ENCODE assay signal across 9 cellular contexts in the genomic region with DNA sequence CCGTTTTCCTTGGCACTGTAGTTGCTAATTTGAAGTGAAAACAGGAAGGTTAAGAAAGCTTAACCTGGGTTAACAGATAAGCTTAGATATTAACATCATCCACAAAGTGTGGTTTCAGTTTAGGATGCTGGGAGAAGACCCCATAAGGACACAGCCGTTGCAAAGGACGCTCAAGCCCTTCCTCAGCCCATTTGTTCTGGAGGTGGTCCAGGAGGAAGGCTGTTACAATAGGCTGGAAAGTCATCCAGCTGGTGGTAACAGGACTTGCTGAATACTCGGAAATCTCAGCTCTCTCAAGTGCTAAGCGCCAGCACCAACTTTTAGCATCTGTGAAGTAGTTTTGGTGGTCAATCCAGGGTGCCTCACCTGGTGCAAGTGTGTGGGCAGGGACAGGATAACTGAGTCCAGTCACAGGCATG. TPM values are rescaled to one million over a fixed set of nuclear protein-coding genes. Genes with fewer than 3 reads are reported as not detected.
DNase-seq lines count a peak whose midpoint lies in the region; ATAC-seq and TF ChIP-seq lines count a peak whose summit lies in the region.
"Had no signal": no experiment of that assay in that cellular context is flagged by ENCODE, and none has a peak within 500 bp of the region (broad histone marks: within the 10 kb centered on the region; RNA-seq: fewer than 3 reads in every experiment).

No MANE protein-coding gene starts in this region.

- no peak overlapping the region for H2BK15ac ChIP-seq in mesenchymal stem cell (ENCODE audit: low read depth, poor library complexity, severe bottlenecking)

- H3K27me3 ChIP-seq in BLaER1 (no peaks in the 10 kb centered on the region), HCT116 (ENCODE audit: insufficient read depth, low read length) (no peaks in the 10 kb centered on the region), mesenchymal stem cell (ENCODE audit: control insufficient read depth in 1 of 2, insufficient read depth in 1 of 2, low read length in 2 of 2) (peaks cover 0 to 4% of the 10 kb centered on the region in 2 experiments)

- peak; percentile 19 for ATAC-seq in HCT116

- H2BK5ac ChIP-seq in mesenchymal stem cell (ENCODE audit: low read depth, low read length, poor library complexity, severe bottlenecking) = peak overlapping the region; percentile 31

- peak overlapping the region; percentile 42 for H3K27ac Mint-ChIP-seq in MCF 10A (ENCODE audit: low read depth, unreplicated experiment)
- H3K27ac Mint-ChIP-seq: IgD-negative memory B cell had no signal

- H3K4ac ChIP-seq in mesenchymal stem cell (ENCODE audit: low read depth in 1 of 2, low read length in 2 of 2) = no peak overlapping the region

- peaks cover 44% of the 10 kb centered on the region for H3K79me2 ChIP-seq in HCT116 (ENCODE audit: insufficient read depth, low read length)

- H3K4me3 Mint-ChIP-seq in MCF 10A (ENCODE audit: unreplicated experiment) = no peak overlapping the region

- TF ChIP-seq POLR2A in HCT116 (IDR thresholded peaks at IDR 0.05; ENCODE audit: borderline replicate concordance, extremely low read depth, insufficient read depth, insufficient read length) = no peak

- no peaks in the 10 kb centered on the region; the same call in 1 of the 2 replicates for H3K36me3 ChIP-seq in BLaER1
- H3K36me3 ChIP-seq in HCT116 (ENCODE audit: control insufficient read depth in 1 of 2, insufficient read depth in 2 of 2, low read length in 2 of 2) = no peaks in the 10 kb centered on the region
- no peaks in the 10 kb centered on the region for H3K36me3 ChIP-seq in mesenchymal stem cell (ENCODE audit: control insufficient read depth in 1 of 2, insufficient read depth in 2 of 2, low read depth in 1 of 2, low read length in 2 of 2)

- H2AFZ ChIP-seq in HCT116 (ENCODE audit: low read depth, low read length, poor library complexity, severe bottlenecking) = no peak overlapping the region
- H2AFZ ChIP-seq in mesenchymal stem cell (ENCODE audit: low read depth, low read length) = no peak overlapping the region

- TF ChIP-seq CTCF in HCT116 (IDR thresholded peaks at IDR 0.05 in 2 of 3, conservative IDR thresholded peaks at IDR 0.05 in 1 of 3; ENCODE audit: borderline replicate concordance in 1 of 3, insufficient read depth in 1 of 3, low read depth in 2 of 3, low read length in 2 of 3) (no peak), MCF 10A (IDR thresholded peaks at IDR 0.05; ENCODE audit: unreplicated experiment) (no peak)

- no peak overlapping the region for H3K23ac ChIP-seq in mesenchymal stem cell (ENCODE audit: low read length in 2 of 2)

- H3K27me3 Mint-ChIP-seq in MCF 10A (ENCODE audit: insufficient read depth, unreplicated experiment) = peaks cover 25% of the 10 kb centered on the region
- H3K27me3 Mint-ChIP-seq: IgD-negative memory B cell had no signal

- H3K4me2 ChIP-seq in BLaER1 = peak overlapping the region; percentile 77
- peak overlapping the region; percentile 82 for H3K4me2 ChIP-seq in HCT116 (ENCODE audit: low read length)
- peak overlapping the region; percentile 16 for H3K4me2 ChIP-seq in mesenchymal stem cell (ENCODE audit: low read length, poor library complexity, severe bottlenecking)

- H3K4me1 ChIP-seq in BLaER1 = peaks cover 77% of the 10 kb centered on the region
- peaks cover 63 to 82% of the 10 kb centered on the region in 2 experiments for H3K4me1 ChIP-seq in HCT116 (ENCODE audit: control insufficient read depth in 1 of 2, insufficient read depth in 2 of 2, low read length in 2 of 2)
- peaks cover 5% of the 10 kb centered on the region for H3K4me1 ChIP-seq in mesenchymal stem cell (ENCODE audit: control insufficient read depth, insufficient read depth, low read depth, low read length)

- H3K9ac ChIP-seq in BLaER1 = peak overlapping the region; percentile 54; the same call in 1 of the 2 replicates
- H3K9ac ChIP-seq in HCT116 (ENCODE audit: low read length) = peak overlapping the region; percentile 48
- H3K9ac ChIP-seq in mesenchymal stem cell (ENCODE audit: low read length) = peak overlapping the region; percentile 55

- BruUV-seq in HCT116 (replicated peaks; lab: Mats Ljungman, UMichigan) (no TSS peak), MCF 10A (replicated peaks; lab: Mats Ljungman, UMichigan) (no TSS peak)

- peak overlapping the region; percentile 48 to 62 for H3K18ac ChIP-seq in mesenchymal stem cell (ENCODE audit: low read depth in 1 of 2, low read length in 2 of 2)

- no peaks in the 10 kb centered on the region for H3K9me2 ChIP-seq in HCT116 (ENCODE audit: insufficient read depth)

- peak overlapping the region in 1 of 2 experiments; percentile 42 for H2BK12ac ChIP-seq in mesenchymal stem cell (ENCODE audit: low read length in 2 of 2)

- H2BK120ac ChIP-seq in mesenchymal stem cell (ENCODE audit: low read depth, low read length) = no peak overlapping the region

- no peaks in the 10 kb centered on the region for H3K36me3 Mint-ChIP-seq in MCF 10A (ENCODE audit: insufficient read depth, unreplicated experiment)
- H3K36me3 Mint-ChIP-seq: IgD-negative memory B cell had no signal

- RAD21 ChIA-PET in HCT116 (lab: Charles Lee; ENCODE audit: low non-redundant PET in 1 of 2, low total read pairs in 2 of 2, uncharacterized antibody in 2 of 2, unreplicated experiment in 2 of 2) = no interaction called here

- CTCF ChIA-PET in HCT116 (lab: Charles Lee) = interaction anchor here (0.8 kb wide), 1 partner anchor 66 kb away, joined by 3 read pairs; no protein-coding TSS in a partner anchor
- CTCF ChIA-PET in MCF 10A (lab: Yijun Ruan, JAX) = interaction anchor here (0.6 kb wide), 2 partner anchors 10 to 33 kb away, joined by 3 read pairs; no protein-coding TSS in a partner anchor

- H2AK5ac ChIP-seq in mesenchymal stem cell (ENCODE audit: low read length, severe bottlenecking) = peak overlapping the region; percentile 44

- POLR2A ChIA-PET in HCT116 (lab: Charles Lee) = no interaction called here
- POLR2A ChIA-PET in MCF 10A (lab: Yijun Ruan, JAX) = interaction anchor here (0.6 to 0.7 kb wide), 2 partner anchors 40 to 252 kb away, joined by 3 to 5 read pairs; no protein-coding TSS in a partner anchor

- no peaks in the 10 kb centered on the region for H4K20me1 ChIP-seq in BLaER1
- no peaks in the 10 kb centered on the region for H4K20me1 ChIP-seq in HCT116 (ENCODE audit: insufficient read depth)

- H3K4me1 Mint-ChIP-seq in MCF 10A (ENCODE audit: insufficient read depth, unreplicated experiment) = peaks cover 14% of the 10 kb centered on the region

- H3K14ac ChIP-seq in mesenchymal stem cell (ENCODE audit: low read length in 2 of 2) = no peak overlapping the region

- 28% methylated on average over 4 of the region's 5 CpGs for WGBS in mesenchymal stem cell

- intact Hi-C loops in HCT116 (cut with micrococcal nuclease) = no loop called here
- intact Hi-C loops in MCF 10A (cut with micrococcal nuclease) = loop anchor here (10.0 kb wide), 1 partner anchor 143 kb away; no protein-coding TSS in a partner anchor

- H3K9me3 ChIP-seq in BLaER1 (peaks cover 7% of the 10 kb centered on the region), HCT116 (ENCODE audit: control insufficient read depth in 1 of 2, insufficient read depth in 1 of 2, low read depth in 1 of 2, low read length in 2 of 2) (no peaks in the 10 kb centered on the region), mesenchymal stem cell (ENCODE audit: control insufficient read depth, low read length) (no peaks in the 10 kb centered on the region)

- no peaks in the 10 kb centered on the region for H3K9me3 Mint-ChIP-seq in MCF 10A (ENCODE audit: unreplicated experiment)
- H3K9me3 Mint-ChIP-seq: IgD-negative memory B cell had no signal

- no peak for DNase-seq in HCT116 (ENCODE audit: low read depth, low spot score)
- DNase-seq in MCF 10A (ENCODE audit: unreplicated experiment) = peak; percentile 23
- peak; percentile 13 for DNase-seq in mesenchymal stem cell
- DNase-seq in T1000 (lab: John Stamatoyannopoulos, UW) = no peak
- no peak for DNase-seq in NCI-H1930 (lab: John Stamatoyannopoulos, UW)
- DNase-seq in NCI-H2227 (lab: John Stamatoyannopoulos, UW; ENCODE audit: unreplicated experiment) = no peak
- no peak for DNase-seq in GF-D8 (lab: John Stamatoyannopoulos, UW)

- H3K4me3 ChIP-seq in BLaER1 (peak overlapping the region; percentile 36; the same call in 1 of the 2 replicates), HCT116 (replicated peaks in 1 of 2; ENCODE audit: low read depth in 1 of 2, low read length in 2 of 2) (peak overlapping the region; percentile 19 to 49), mesenchymal stem cell (ENCODE audit: insufficient read depth in 1 of 2, low read depth in 1 of 2, low read length in 2 of 2) (peak overlapping the region in 1 of 2 experiments; percentile 16)

- peak overlapping the region; percentile 77 for H4K8ac ChIP-seq in mesenchymal stem cell (ENCODE audit: low read length)

- H3K27ac ChIP-seq in BLaER1 (peak overlapping the region; percentile 52), HCT116 (ENCODE audit: low read depth, low read length) (peak overlapping the region; percentile 82), mesenchymal stem cell (ENCODE audit: low read length, poor library complexity, severe bottlenecking) (peak overlapping the region; percentile 93)

- H3K79me1 ChIP-seq in mesenchymal stem cell (replicated peaks; ENCODE audit: low read length, poor library complexity, severe bottlenecking) = peaks cover 3% of the 10 kb centered on the region

- no peak overlapping the region for H4K91ac ChIP-seq in mesenchymal stem cell (ENCODE audit: low read length)

- no peak for TF ChIP-seq RAD21 in HCT116 (IDR thresholded peaks at IDR 0.05; ENCODE audit: low read depth)

TF ChIP-seq in HCT116, 20 proteins besides CTCF, POLR2A, EP300 and RAD21 (continues in another document):
- TF ChIP-seq TCF7L2 (IDR thresholded peaks at IDR 0.05; ENCODE audit: borderline replicate concordance, extremely low read depth, insufficient read depth, insufficient read length) (no peak), FOSL1 (IDR thresholded peaks at IDR 0.05; ENCODE audit: low read depth) (no peak)
- TF ChIP-seq, protein P1, sequence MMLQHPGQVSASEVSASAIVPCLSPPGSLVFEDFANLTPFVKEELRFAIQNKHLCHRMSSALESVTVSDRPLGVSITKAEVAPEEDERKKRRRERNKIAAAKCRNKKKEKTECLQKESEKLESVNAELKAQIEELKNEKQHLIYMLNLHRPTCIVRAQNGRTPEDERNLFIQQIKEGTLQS (IDR thresholded peaks at IDR 0.05) = no peak

RNA-seq across cellular contexts. Expression of a gene that starts 14.2 kb away (rescaled TPM):
- total RNA-seq in HCT116 (2021; ENCODE audit: unreplicated experiment) (7.7 TPM), MCF 10A (2022) (1.2 and 1.6 TPM in 2 replicates)
- polyA plus RNA-seq in HCT116 (2012) = 4.3 and 4.5 TPM in 2 replicates
- 3.1 TPM for polyA plus RNA-seq in mesenchymal stem cell (2013, experiment 1 of 2)
- 3.4 TPM for polyA plus RNA-seq in mesenchymal stem cell (2013, experiment 2 of 2)

RNA-seq across cellular contexts. Expression of a gene that starts 42.5 kb away (rescaled TPM):
- 5.2 TPM for total RNA-seq in HCT116 (2021; ENCODE audit: unreplicated experiment)
- polyA plus RNA-seq in HCT116 (2012) = 4.0 TPM in 2 replicates
- total RNA-seq in MCF 10A (2022) = 7.2 and 9.7 TPM in 2 replicates
- polyA plus RNA-seq in mesenchymal stem cell (2013, experiment 1 of 2) = 1.7 TPM
- 1.9 TPM for polyA plus RNA-seq in mesenchymal stem cell (2013, experiment 2 of 2)

Comparison
In these comparisons a context has a peak if more than half of its experiments do, and no peak if none do; other contexts are left out.
1. H3K4me2 ChIP-seq: peak in every context shown above with its lines; median percentile 82 in HCT116; 77 in BLaER1; 16 in mesenchymal stem cell.
2. DNase-seq: peak in MCF 10A (single experiment) and mesenchymal stem cell (single experiment); none in HCT116 (single experiment), T1000 (single experiment), NCI-H1930 (0 of 2), NCI-H2227 (single experiment) and GF-D8 (single experiment).
3. Peak in every context shown above with its lines, with median percentiles within 50 percentile points of each other: H3K27ac ChIP-seq and H3K9ac ChIP-seq.